ENCODE assay signal across 8 cellular contexts in the genomic region with DNA sequence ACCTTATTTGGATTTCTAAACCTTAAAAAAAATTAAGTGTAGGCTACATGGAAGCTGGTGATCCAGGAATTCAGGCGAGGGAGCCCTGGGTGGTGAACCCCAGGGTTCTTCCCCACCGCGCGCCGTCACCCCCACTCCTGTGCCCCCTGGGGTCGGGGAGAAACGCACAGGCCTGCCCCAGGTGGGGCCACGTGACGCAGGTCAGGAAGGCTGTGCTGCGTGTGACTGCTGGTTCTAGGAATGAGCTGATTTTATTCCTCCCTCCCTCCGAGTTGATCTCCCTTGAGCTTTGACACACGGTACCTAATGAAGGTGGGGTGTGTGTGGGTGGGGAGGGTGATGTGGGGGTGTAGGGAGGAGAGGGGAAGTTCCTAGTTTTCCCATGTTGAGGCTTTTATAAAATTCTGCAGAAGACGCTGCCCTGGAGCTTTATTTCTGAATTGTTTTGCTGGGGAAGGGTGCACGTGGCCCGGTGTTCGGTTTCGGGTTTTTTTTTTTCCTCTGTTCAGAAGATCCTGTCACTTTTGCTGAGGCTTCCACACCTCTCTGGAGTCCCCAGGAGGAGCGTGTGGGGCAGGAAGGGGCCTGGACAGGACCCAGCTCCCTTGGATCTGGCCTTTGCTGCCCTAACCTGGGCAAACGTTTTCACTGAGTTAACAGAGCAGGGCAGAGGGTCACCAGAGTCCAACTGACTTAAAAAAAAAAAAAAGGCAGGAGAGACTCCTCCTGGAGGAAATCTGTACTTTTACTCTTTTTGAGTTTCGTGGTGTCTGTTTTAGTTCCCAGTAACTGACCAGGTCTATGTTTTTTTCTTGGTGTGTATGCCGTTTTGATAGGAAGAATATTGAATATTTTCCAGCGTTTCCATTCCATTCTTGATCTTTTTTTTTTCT. TPM values are rescaled to one million over a fixed set of nuclear protein-coding genes. Genes with fewer than 3 reads are reported as not detected.
A peak's percentile ranks its signal among the peaks of the same experiment; 100 is the strongest.
DNase-seq lines count a peak whose midpoint lies in the region; ATAC-seq, FAIRE-seq and TF ChIP-seq lines count a peak whose summit lies in the region.

No MANE protein-coding gene starts in this region.

- H3K36me3 Mint-ChIP-seq in natural killer cell, result no peaks in the 10 kb centered on the region

- no peak overlapping the region for H2BK20ac ChIP-seq in H1 (ENCODE audit: low read length)

- POLR2A ChIA-PET in H1 (lab: Charles Lee; ENCODE audit: partially characterized antibody), result interaction anchor here (0.6 to 2.4 kb wide), 12 partner anchors 11 to 100 kb away, joined by 3 to 9 read pairs (median 3); partner anchors contain the start of gene GSE1

- H3K4me1 ChIP-seq in HUES6 (ENCODE audit: control insufficient read depth, insufficient read depth, low read length) (peaks cover 44% of the 10 kb centered on the region), H1 (replicated peaks in 1 of 4; ENCODE audit: control insufficient read depth in 3 of 4, insufficient read depth in 4 of 4, low read length in 3 of 4) (peaks cover 0 to 26% (median 20%) of the 10 kb centered on the region in 4 experiments; a peak in 6 of 7 replicates)

- no peak for FAIRE-seq in H1 (lab: Jason Lieb, UNC)

- H2BK12ac ChIP-seq in H1 (ENCODE audit: low read depth, low read length), result peak overlapping the region; percentile 75; the same call in 1 of the 2 replicates

- H3K4me2 ChIP-seq in H1 (ENCODE audit: insufficient read depth in 1 of 2, low read depth in 2 of 2, low read length in 2 of 2), result peak overlapping the region; percentile 82 to 95

- H3K4ac ChIP-seq in H1 (replicated peaks; ENCODE audit: insufficient read length, low read depth, low read length), result no peak overlapping the region

- peak overlapping the region; percentile 60; the same call in 1 of the 2 replicates for H2BK5ac ChIP-seq in H1 (ENCODE audit: low read depth, low read length)

- H3K27ac ChIP-seq in HUES6 (ENCODE audit: low read depth, low read length) (no peak overlapping the region), H1 (ENCODE audit: low read depth, low read length) (no peak overlapping the region)

- H4K20me1 ChIP-seq in H1 (replicated peaks in 1 of 2; ENCODE audit: control insufficient read depth in 1 of 2, insufficient read depth in 2 of 2, low read length in 2 of 2), result peaks cover 3 to 8% of the 10 kb centered on the region in 2 experiments

- H3K56ac ChIP-seq in H1 (replicated peaks; ENCODE audit: insufficient read length, low read depth, low read length), result no peak overlapping the region

- H3K79me1 ChIP-seq in H1 (ENCODE audit: low read depth, low read length), result peaks cover 11% of the 10 kb centered on the region

- H2BK15ac ChIP-seq in H1 (ENCODE audit: low read length), result no peak overlapping the region

- no peak overlapping the region for H3K14ac ChIP-seq in H1 (ENCODE audit: insufficient read length)

- H3K4me3 Mint-ChIP-seq in natural killer cell, result peak overlapping the region; percentile 88

- peaks cover 10 to 34% of the 10 kb centered on the region in 2 experiments; a peak in 3 of 4 replicates for H3K79me2 ChIP-seq in H1 (ENCODE audit: control insufficient read depth in 1 of 2, insufficient read depth in 2 of 2, low read length in 2 of 2)

- 4% methylated on average over 21 of the region's 22 CpGs; no CpG with 5 or more reads in 1 of the 2 experiments for WGBS in H1 (ENCODE audit: extremely low coverage in 1 of 2, insufficient coverage in 1 of 2, insufficient read length in 1 of 2, insufficient replicate concordance in 2 of 2, low coverage in 1 of 2, low lambda C conversion rate in 2 of 2, missing lambda C conversion rate in 1 of 2), 2 experiments

- H3K36me3 ChIP-seq in HUES6 (ENCODE audit: control insufficient read depth, insufficient read depth, low read length) (no peaks in the 10 kb centered on the region), H1 (ENCODE audit: control insufficient read depth in 2 of 4, insufficient read depth in 4 of 4, low read length in 3 of 4) (no peaks in the 10 kb centered on the region)

- no peak overlapping the region for H4K91ac ChIP-seq in H1 (replicated peaks; ENCODE audit: insufficient read length, low read length)

- no peak overlapping the region for H3K23ac ChIP-seq in H1 (ENCODE audit: insufficient read length)

- no peak overlapping the region for H2AK5ac ChIP-seq in H1 (ENCODE audit: low read depth, low read length)

- DNase-seq in G401 (ENCODE audit: low spot score) (peak; percentile 60), H1 (ENCODE audit: low read depth in 1 of 2, low spot score in 2 of 2) (peak in 1 of 2 experiments; percentile 63), natural killer cell (no peak)
- peak; percentile 34 for DNase-seq in activated CD4-positive, alpha-beta T cell treated with anti-CD3 and anti-CD28 coated beads for 1 hour

- no peak for TF ChIP-seq POLR2A in H1 (IDR thresholded peaks at IDR 0.05; ENCODE audit: control extremely low read depth in 1 of 2, low read depth in 2 of 2, low read length in 2 of 2)

- no peak overlapping the region for H2AFZ ChIP-seq in H1 (ENCODE audit: low read length)

- in situ Hi-C loops in G401 (cut with HindIII; ENCODE audit: low sequenced_read_pairs), result no loop called here

- no peak for TF ChIP-seq EP300 in H1 (IDR thresholded peaks at IDR 0.05; ENCODE audit: borderline replicate concordance in 1 of 2, low read depth in 2 of 2, low read length in 2 of 2)

- H4K8ac ChIP-seq in H1 (ENCODE audit: extremely low read depth, insufficient read depth, low read length), result no peak overlapping the region

- H4K5ac ChIP-seq in H1 (ENCODE audit: insufficient read length, low read depth, low read length), result no peak overlapping the region

- CTCF ChIA-PET in H1 (lab: Charles Lee; ENCODE audit: partially characterized antibody), result interaction anchor here (0.6 to 3.5 kb wide), 37 partner anchors 9 to 250 kb away, joined by 3 to 30 read pairs (median 3); no protein-coding TSS in a partner anchor

- H3K9me3 Mint-ChIP-seq in natural killer cell, result no peaks in the 10 kb centered on the region

- intact Hi-C loops in natural killer cell (cut with micrococcal nuclease), result no loop called here

- H3K4me3 ChIP-seq in HUES6 (ENCODE audit: low read depth, low read length) (peak overlapping the region; percentile 83), H1 (ENCODE audit: extremely low read depth in 1 of 4, insufficient read depth in 2 of 4, low read depth in 3 of 4, low read length in 4 of 4) (peak overlapping the region; percentile 54 to 98 (median 64))

- TF ChIP-seq RAD21 in H1 (IDR thresholded peaks at IDR 0.05 in 1 of 2, conservative IDR thresholded peaks at IDR 0.05 in 1 of 2; ENCODE audit: low read depth in 2 of 2, low read length in 2 of 2), result peak in 1 of 2 experiments; percentile 13; a peak in 1 of 4 replicates

- ATAC-seq in natural killer cell (peak in 1 of 3 donors; percentile 7), GM19023 (IDR thresholded peaks at IDR 0.05; ENCODE audit: unreplicated experiment) (no peak), HG03095 (IDR thresholded peaks at IDR 0.05; ENCODE audit: unreplicated experiment) (no peak), GM18519 (IDR thresholded peaks at IDR 0.05; ENCODE audit: low FRiP score, unreplicated experiment) (no peak)

- H3K18ac ChIP-seq in H1 (ENCODE audit: extremely low read depth, low read length), result no peak overlapping the region; the same call in 1 of the 2 replicates

- TF ChIP-seq CTCF in H1 (IDR thresholded peaks at IDR 0.05; ENCODE audit: control extremely low read depth in 1 of 3, insufficient read depth in 1 of 3, low read depth in 1 of 3, low read length in 3 of 3) (peak in 1 of 3 experiments; percentile 13; a peak in 1 of 4 replicates), natural killer cell (IDR thresholded peaks at IDR 0.05) (no peak)

- peak overlapping the region; percentile 92 to 99 for H3K27ac Mint-ChIP-seq in natural killer cell

- H3K9me3 ChIP-seq in HUES6 (ENCODE audit: control insufficient read depth, insufficient read depth, low read depth, low read length) (no peaks in the 10 kb centered on the region), H1 (ENCODE audit: insufficient read depth in 2 of 2, low read depth in 1 of 2, low read length in 1 of 2) (no peaks in the 10 kb centered on the region)

- H3K4me1 Mint-ChIP-seq in natural killer cell, result peaks cover 66 to 79% of the 10 kb centered on the region in 2 donors

- no peaks in the 10 kb centered on the region for H3K27me3 Mint-ChIP-seq in natural killer cell (ENCODE audit: low read depth in 2 of 2)

- H3K9ac ChIP-seq in HUES6 (ENCODE audit: low read length) (peak overlapping the region; percentile 30), H1 (replicated peaks in 1 of 4; ENCODE audit: extremely low read depth in 1 of 4, low read depth in 3 of 4, low read length in 3 of 4) (peak overlapping the region in 3 of 4 experiments; percentile 5 to 42 (median 29); a peak in 2 of 7 replicates)

- H3K27me3 ChIP-seq in HUES6 (ENCODE audit: control insufficient read depth, insufficient read depth, low read length) (no peaks in the 10 kb centered on the region), H1 (replicated peaks in 1 of 4; ENCODE audit: control insufficient read depth in 3 of 4, extremely low read depth in 1 of 4, insufficient read depth in 3 of 4, low read length in 3 of 4) (no peaks in the 10 kb centered on the region; a peak in 2 of 7 replicates)

- H2BK120ac ChIP-seq in H1 (replicated peaks; ENCODE audit: low read depth, low read length), result no peak overlapping the region

- peaks cover 29% of the 10 kb centered on the region for H3K23me2 ChIP-seq in H1 (ENCODE audit: low read depth, low read length)

TF ChIP-seq in H1, 55 proteins besides CTCF, POLR2A, EP300 and RAD21 (continues in another document):
- TF ChIP-seq YY1 (IDR thresholded peaks at IDR 0.05; ENCODE audit: low read depth, low read length), result no peak
- TF ChIP-seq CHD2 (IDR thresholded peaks at IDR 0.05; ENCODE audit: low read length), result no peak
- no peak for TF ChIP-seq SAP30 (IDR thresholded peaks at IDR 0.05; ENCODE audit: insufficient read depth, insufficient replicate concordance, low read length)
- TF ChIP-seq RBBP5 (IDR thresholded peaks at IDR 0.05; ENCODE audit: borderline replicate concordance, low read depth, low read length), result 0 out of 2 replicates have a peak, but pooled peaks have one; percentile 1
- no peak for TF ChIP-seq TBP (IDR thresholded peaks at IDR 0.05; ENCODE audit: low read depth, low read length)
- TF ChIP-seq TEAD4 (IDR thresholded peaks at IDR 0.05; ENCODE audit: low read depth, low read length), result no peak
- no peak for TF ChIP-seq CTBP2 (IDR thresholded peaks at IDR 0.05; ENCODE audit: borderline replicate concordance, insufficient read depth, insufficient read length, low read length)

RNA-seq across cellular contexts. Expression of gene GSE1, which starts 55.8 kb away (rescaled TPM):
- total RNA-seq in G401 (2014; rRNA removed; shearing (Covaris generic)), result 22.8 and 35.6 TPM in 2 replicates
- 65.6 and 66.2 TPM in 2 replicates for total RNA-seq in H1 (2021; fragmentation: NEBNext Ultra II Directional; extraction: Animal tissue kit (Norgen Biotek cat#: 25700))
- polyA plus RNA-seq in H1 (2011; rRNA removed), result 26.0 and 40.0 TPM in 2 replicates
- polyA plus RNA-seq in H1 (2011; cell fraction: cytosol; rRNA removed), result 26.5 TPM
- 123 TPM for polyA plus RNA-seq in H1 (2011; cell fraction: nucleus; rRNA removed)
- polyA plus RNA-seq in H1 (2012, experiment 1 of 2), result 42.4 to 51.0 TPM (median 44.8 TPM) in 4 replicates
- polyA plus RNA-seq in H1 (2012, experiment 2 of 2), result 18.4 TPM
- 30.0 TPM for polyA plus RNA-seq in H1 (2013, experiment 1 of 2)
- 30.1 TPM for polyA plus RNA-seq in H1 (2013, experiment 2 of 2)
- polyA minus RNA-seq in H1 (2011; rRNA and poly(A)+ RNA removed), result 35.8 and 37.6 TPM in 2 replicates
- polyA minus RNA-seq in H1 (2011; cell fraction: cytosol; rRNA and poly(A)+ RNA removed), result 76.6 TPM
- 93.7 TPM for polyA minus RNA-seq in H1 (2011; cell fraction: nucleus; rRNA and poly(A)+ RNA removed)
- total RNA-seq in natural killer cell, result 100 to 1,000 TPM; 232 to 277 (median 233) TPM
